Comparison of ENCODE assay signal across 15 cellular contexts in the genomic region with DNA sequence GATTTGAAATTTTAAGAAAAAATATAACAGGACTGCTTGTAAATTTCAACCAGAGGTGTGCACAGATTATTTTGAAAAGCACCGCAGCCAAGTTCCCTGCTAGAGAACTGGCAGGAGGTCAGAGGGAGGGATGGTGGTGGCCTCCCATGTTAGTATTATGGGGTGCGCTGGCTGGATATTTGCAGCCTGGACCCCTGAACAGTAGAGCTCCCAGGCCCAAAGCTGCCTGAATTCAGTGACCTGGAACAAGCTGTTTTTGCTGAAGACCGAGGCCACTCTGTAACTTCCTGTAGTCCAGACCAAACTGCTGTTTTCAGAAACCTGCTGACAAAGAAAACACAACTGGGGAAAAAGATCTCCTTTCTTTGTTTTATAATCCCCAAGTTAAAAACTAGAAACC.
"Had no signal": no experiment of that assay in that cellular context is flagged by ENCODE, and none has a peak within 500 bp of the region (broad histone marks: within the 10 kb centered on the region; RNA-seq: fewer than 3 reads in every experiment).

No MANE protein-coding gene starts in this region.

- H3K36me3 ChIP-seq: ovary had no signal

- H3K9me3 Mint-ChIP-seq: activated naive CD4-positive, alpha-beta T cell treated with anti-CD3 and anti-CD28 coated beads for 36 hours; dendritic cell treated with granulocyte-macrophage colony-stimulating factor and Interleukin-4, amounts not matched to agents 40 ng/mL and 50 ng/mL, for 4 days; effector memory CD8-positive, alpha-beta T cell; memory B cell; neural crest cell; T-helper 1 cell treated with Interleukin-12 subunit alpha and Interleukin-12 subunit beta and Interleukin-4 antibody, amounts not matched to agents 30 μg/mL and 1 μg/mL, for 36 hours had no signal

- H3K27ac ChIP-seq: ovary had no signal

- H3K4me3 ChIP-seq: ovary had no signal

- H3K9me3 ChIP-seq: ovary had no signal

- H3K27ac Mint-ChIP-seq: activated naive CD4-positive, alpha-beta T cell treated with anti-CD3 and anti-CD28 coated beads for 36 hours; dendritic cell treated with granulocyte-macrophage colony-stimulating factor and Interleukin-4, amounts not matched to agents 40 ng/mL and 50 ng/mL, for 4 days; effector memory CD8-positive, alpha-beta T cell; memory B cell; T-helper 1 cell treated with Interleukin-12 subunit alpha and Interleukin-12 subunit beta and Interleukin-4 antibody, amounts not matched to agents 30 μg/mL and 1 μg/mL, for 36 hours; WTC11 had no signal

- DNase-seq: activated CD4-positive, alpha-beta T cell treated with anti-CD3 and anti-CD28 coated beads for 48 hours; activated CD8-positive, alpha-beta memory T cell treated with anti-CD3 and anti-CD28 coated beads for 24 hours; activated naive CD4-positive, alpha-beta T cell treated with anti-CD3 and anti-CD28 coated beads for 36 hours; effector memory CD8-positive, alpha-beta T cell; head of caudate nucleus; SHP77 treated with DMSO at 0.1 percent for 48 hours; small intestine; substantia nigra had no signal

- H3K4me3 Mint-ChIP-seq: activated naive CD4-positive, alpha-beta T cell treated with anti-CD3 and anti-CD28 coated beads for 36 hours; dendritic cell treated with granulocyte-macrophage colony-stimulating factor and Interleukin-4, amounts not matched to agents 40 ng/mL and 50 ng/mL, for 4 days; effector memory CD8-positive, alpha-beta T cell; memory B cell; neural crest cell; T-helper 1 cell treated with Interleukin-12 subunit alpha and Interleukin-12 subunit beta and Interleukin-4 antibody, amounts not matched to agents 30 μg/mL and 1 μg/mL, for 36 hours; WTC11 had no signal

- H3K36me3 Mint-ChIP-seq: memory B cell, WTC11 had no signal

- H3K4me1 Mint-ChIP-seq: memory B cell had no signal

- H3K27me3 ChIP-seq: ovary had no signal

- ATAC-seq: effector memory CD8-positive, alpha-beta T cell; left lobe of liver; WTC11 had no signal
